Comparison of ENCODE assay signal across 1 cellular context in the genomic region with DNA sequence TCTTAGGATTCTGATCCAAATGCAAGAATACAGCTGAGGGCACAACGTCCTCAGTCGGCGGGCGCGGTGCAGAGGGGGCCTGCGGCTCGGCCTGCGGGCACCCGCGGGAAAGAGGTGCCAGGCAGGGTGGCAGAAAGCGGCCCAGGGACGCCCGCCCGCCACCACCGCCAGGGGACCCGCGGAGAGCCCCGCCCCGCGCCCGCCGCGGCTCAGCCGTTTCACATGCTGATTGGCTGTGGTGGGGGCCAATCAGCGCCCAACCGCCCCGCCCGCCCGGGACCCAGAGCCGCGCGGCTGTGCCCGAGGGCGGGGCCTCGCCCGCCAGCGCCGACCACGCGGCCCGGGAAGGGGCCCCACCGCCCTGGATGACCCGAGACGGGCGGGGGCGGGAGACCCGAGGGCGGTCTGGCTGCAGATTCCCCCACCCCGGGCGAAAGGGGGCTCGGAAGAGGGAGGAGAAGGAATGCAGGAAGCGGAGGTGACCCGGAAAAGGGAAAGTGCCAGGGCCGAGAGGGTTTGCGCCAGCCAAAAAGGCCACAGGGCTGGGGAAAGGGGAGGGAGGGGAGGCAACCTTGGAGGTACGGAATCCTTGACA.
TF ChIP-seq lines count a peak whose summit lies in the region.

No MANE protein-coding gene starts in this region.

TF ChIP-seq in K562, 482 proteins besides CTCF, POLR2A, EP300 and RAD21 (continued from another document and continues in another):
- TF ChIP-seq, protein P1, sequence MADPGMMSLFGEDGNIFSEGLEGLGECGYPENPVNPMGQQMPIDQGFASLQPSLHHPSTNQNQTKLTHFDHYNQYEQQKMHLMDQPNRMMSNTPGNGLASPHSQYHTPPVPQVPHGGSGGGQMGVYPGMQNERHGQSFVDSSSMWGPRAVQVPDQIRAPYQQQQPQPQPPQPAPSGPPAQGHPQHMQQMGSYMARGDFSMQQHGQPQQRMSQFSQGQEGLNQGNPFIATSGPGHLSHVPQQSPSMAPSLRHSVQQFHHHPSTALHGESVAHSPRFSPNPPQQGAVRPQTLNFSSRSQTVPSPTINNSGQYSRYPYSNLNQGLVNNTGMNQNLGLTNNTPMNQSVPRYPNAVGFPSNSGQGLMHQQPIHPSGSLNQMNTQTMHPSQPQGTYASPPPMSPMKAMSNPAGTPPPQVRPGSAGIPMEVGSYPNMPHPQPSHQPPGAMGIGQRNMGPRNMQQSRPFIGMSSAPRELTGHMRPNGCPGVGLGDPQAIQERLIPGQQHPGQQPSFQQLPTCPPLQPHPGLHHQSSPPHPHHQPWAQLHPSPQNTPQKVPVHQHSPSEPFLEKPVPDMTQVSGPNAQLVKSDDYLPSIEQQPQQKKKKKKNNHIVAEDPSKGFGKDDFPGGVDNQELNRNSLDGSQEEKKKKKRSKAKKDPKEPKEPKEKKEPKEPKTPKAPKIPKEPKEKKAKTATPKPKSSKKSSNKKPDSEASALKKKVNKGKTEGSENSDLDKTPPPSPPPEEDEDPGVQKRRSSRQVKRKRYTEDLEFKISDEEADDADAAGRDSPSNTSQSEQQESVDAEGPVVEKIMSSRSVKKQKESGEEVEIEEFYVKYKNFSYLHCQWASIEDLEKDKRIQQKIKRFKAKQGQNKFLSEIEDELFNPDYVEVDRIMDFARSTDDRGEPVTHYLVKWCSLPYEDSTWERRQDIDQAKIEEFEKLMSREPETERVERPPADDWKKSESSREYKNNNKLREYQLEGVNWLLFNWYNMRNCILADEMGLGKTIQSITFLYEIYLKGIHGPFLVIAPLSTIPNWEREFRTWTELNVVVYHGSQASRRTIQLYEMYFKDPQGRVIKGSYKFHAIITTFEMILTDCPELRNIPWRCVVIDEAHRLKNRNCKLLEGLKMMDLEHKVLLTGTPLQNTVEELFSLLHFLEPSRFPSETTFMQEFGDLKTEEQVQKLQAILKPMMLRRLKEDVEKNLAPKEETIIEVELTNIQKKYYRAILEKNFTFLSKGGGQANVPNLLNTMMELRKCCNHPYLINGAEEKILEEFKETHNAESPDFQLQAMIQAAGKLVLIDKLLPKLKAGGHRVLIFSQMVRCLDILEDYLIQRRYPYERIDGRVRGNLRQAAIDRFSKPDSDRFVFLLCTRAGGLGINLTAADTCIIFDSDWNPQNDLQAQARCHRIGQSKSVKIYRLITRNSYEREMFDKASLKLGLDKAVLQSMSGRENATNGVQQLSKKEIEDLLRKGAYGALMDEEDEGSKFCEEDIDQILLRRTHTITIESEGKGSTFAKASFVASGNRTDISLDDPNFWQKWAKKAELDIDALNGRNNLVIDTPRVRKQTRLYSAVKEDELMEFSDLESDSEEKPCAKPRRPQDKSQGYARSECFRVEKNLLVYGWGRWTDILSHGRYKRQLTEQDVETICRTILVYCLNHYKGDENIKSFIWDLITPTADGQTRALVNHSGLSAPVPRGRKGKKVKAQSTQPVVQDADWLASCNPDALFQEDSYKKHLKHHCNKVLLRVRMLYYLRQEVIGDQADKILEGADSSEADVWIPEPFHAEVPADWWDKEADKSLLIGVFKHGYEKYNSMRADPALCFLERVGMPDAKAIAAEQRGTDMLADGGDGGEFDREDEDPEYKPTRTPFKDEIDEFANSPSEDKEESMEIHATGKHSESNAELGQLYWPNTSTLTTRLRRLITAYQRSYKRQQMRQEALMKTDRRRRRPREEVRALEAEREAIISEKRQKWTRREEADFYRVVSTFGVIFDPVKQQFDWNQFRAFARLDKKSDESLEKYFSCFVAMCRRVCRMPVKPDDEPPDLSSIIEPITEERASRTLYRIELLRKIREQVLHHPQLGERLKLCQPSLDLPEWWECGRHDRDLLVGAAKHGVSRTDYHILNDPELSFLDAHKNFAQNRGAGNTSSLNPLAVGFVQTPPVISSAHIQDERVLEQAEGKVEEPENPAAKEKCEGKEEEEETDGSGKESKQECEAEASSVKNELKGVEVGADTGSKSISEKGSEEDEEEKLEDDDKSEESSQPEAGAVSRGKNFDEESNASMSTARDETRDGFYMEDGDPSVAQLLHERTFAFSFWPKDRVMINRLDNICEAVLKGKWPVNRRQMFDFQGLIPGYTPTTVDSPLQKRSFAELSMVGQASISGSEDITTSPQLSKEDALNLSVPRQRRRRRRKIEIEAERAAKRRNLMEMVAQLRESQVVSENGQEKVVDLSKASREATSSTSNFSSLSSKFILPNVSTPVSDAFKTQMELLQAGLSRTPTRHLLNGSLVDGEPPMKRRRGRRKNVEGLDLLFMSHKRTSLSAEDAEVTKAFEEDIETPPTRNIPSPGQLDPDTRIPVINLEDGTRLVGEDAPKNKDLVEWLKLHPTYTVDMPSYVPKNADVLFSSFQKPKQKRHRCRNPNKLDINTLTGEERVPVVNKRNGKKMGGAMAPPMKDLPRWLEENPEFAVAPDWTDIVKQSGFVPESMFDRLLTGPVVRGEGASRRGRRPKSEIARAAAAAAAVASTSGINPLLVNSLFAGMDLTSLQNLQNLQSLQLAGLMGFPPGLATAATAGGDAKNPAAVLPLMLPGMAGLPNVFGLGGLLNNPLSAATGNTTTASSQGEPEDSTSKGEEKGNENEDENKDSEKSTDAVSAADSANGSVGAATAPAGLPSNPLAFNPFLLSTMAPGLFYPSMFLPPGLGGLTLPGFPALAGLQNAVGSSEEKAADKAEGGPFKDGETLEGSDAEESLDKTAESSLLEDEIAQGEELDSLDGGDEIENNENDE (IDR thresholded peaks at IDR 0.05; ENCODE audit: low read depth, low read length): no peak
- TF ChIP-seq NEUROD1 (IDR thresholded peaks at IDR 0.05; ENCODE audit: borderline replicate concordance, low read depth, low read length, partially characterized antibody) (no peak), POLR3G (IDR thresholded peaks at IDR 0.05; ENCODE audit: extremely low read depth, insufficient read length, insufficient replicate concordance) (no peak), ZNF57 (CRISPR knock-in tag; IDR thresholded peaks at IDR 0.05) (no peak), ZNF146 (CRISPR knock-in tag; IDR thresholded peaks at IDR 0.05; ENCODE audit: unreplicated experiment) (no peak), ZNF644 (tag; IDR thresholded peaks at IDR 0.05; ENCODE audit: low read depth) (no peak), ZNF184 (CRISPR knock-in tag; IDR thresholded peaks at IDR 0.05) (no peak), RAD51 (IDR thresholded peaks at IDR 0.05; ENCODE audit: borderline replicate concordance, low read depth) (no peak), GABPA (tag; conservative IDR thresholded peaks at IDR 0.05; ENCODE audit: low read depth) (0 out of 2 replicates have a peak, but pooled peaks have one; percentile 31), SAFB (IDR thresholded peaks at IDR 0.05; ENCODE audit: borderline replicate concordance, low read depth, low read length) (no peak), ZNF175 (CRISPR knock-in tag; IDR thresholded peaks at IDR 0.05; ENCODE audit: low read depth) (no peak), NCOR1 (IDR thresholded peaks at IDR 0.05) (0 out of 2 replicates have a peak, but pooled peaks have one; percentile 23), TSC22D4 (tag; IDR thresholded peaks at IDR 0.05) (no peak), HEY1 (CRISPR knock-in tag; IDR thresholded peaks at IDR 0.05; ENCODE audit: borderline replicate concordance) (no peak), TEAD4 (IDR thresholded peaks at IDR 0.05; ENCODE audit: low read length) (no peak), TEAD4 (CRISPR knock-in tag; IDR thresholded peaks at IDR 0.05; ENCODE audit: borderline replicate concordance) (0 out of 2 replicates have a peak, but pooled peaks have one; percentile 29), SIN3B (IDR thresholded peaks at IDR 0.05; ENCODE audit: low read depth) (no peak), DNMT1 (IDR thresholded peaks at IDR 0.05) (no peak), ARID1B (IDR thresholded peaks at IDR 0.05) (no peak), CBX3 (IDR thresholded peaks at IDR 0.05; ENCODE audit: borderline replicate concordance in 1 of 2, low read length in 2 of 2) (no peak; a peak in 1 of 3 replicates), SP2 (IDR thresholded peaks at IDR 0.05; ENCODE audit: extremely low read depth, low read depth, low read length, poor library complexity, severe bottlenecking) (peak; percentile 15), TEAD1 (CRISPR knock-in tag; IDR thresholded peaks at IDR 0.05) (peak in 1 of 2 experiments; percentile 78; a peak in 1 of 4 replicates), ZNF507 (tag; conservative IDR thresholded peaks at IDR 0.05) (no peak), BRD4 (IDR thresholded peaks at IDR 0.05) (no peak), PURB (CRISPR knock-in tag; IDR thresholded peaks at IDR 0.05; ENCODE audit: low read depth) (no peak), TAF1 (IDR thresholded peaks at IDR 0.05; ENCODE audit: control insufficient read depth, extremely low read depth, insufficient read depth, low read length, severe bottlenecking) (peak; percentile 20), ETV5 (CRISPR knock-in tag; IDR thresholded peaks at IDR 0.05; ENCODE audit: low read depth) (no peak), XRCC3 (IDR thresholded peaks at IDR 0.05) (no peak), ZKSCAN8 (CRISPR knock-in tag; IDR thresholded peaks at IDR 0.05) (no peak)
- TF ChIP-seq, protein P2, sequence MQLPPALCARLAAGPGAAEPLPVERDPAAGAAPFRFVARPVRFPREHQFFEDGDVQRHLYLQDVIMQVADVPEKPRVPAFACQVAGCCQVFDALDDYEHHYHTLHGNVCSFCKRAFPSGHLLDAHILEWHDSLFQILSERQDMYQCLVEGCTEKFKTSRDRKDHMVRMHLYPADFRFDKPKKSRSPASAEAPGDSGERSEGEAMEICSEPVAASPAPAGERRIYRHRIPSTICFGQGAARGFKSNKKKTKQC (CRISPR knock-in tag; IDR thresholded peaks at IDR 0.05): peak; percentile 66; the same call in 1 of the 2 replicates
- TF ChIP-seq, protein P3, sequence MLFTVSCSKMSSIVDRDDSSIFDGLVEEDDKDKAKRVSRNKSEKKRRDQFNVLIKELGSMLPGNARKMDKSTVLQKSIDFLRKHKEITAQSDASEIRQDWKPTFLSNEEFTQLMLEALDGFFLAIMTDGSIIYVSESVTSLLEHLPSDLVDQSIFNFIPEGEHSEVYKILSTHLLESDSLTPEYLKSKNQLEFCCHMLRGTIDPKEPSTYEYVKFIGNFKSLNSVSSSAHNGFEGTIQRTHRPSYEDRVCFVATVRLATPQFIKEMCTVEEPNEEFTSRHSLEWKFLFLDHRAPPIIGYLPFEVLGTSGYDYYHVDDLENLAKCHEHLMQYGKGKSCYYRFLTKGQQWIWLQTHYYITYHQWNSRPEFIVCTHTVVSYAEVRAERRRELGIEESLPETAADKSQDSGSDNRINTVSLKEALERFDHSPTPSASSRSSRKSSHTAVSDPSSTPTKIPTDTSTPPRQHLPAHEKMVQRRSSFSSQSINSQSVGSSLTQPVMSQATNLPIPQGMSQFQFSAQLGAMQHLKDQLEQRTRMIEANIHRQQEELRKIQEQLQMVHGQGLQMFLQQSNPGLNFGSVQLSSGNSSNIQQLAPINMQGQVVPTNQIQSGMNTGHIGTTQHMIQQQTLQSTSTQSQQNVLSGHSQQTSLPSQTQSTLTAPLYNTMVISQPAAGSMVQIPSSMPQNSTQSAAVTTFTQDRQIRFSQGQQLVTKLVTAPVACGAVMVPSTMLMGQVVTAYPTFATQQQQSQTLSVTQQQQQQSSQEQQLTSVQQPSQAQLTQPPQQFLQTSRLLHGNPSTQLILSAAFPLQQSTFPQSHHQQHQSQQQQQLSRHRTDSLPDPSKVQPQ (CRISPR knock-in tag; IDR thresholded peaks at IDR 0.05; ENCODE audit: borderline replicate concordance): no peak
- TF ChIP-seq, protein P4, sequence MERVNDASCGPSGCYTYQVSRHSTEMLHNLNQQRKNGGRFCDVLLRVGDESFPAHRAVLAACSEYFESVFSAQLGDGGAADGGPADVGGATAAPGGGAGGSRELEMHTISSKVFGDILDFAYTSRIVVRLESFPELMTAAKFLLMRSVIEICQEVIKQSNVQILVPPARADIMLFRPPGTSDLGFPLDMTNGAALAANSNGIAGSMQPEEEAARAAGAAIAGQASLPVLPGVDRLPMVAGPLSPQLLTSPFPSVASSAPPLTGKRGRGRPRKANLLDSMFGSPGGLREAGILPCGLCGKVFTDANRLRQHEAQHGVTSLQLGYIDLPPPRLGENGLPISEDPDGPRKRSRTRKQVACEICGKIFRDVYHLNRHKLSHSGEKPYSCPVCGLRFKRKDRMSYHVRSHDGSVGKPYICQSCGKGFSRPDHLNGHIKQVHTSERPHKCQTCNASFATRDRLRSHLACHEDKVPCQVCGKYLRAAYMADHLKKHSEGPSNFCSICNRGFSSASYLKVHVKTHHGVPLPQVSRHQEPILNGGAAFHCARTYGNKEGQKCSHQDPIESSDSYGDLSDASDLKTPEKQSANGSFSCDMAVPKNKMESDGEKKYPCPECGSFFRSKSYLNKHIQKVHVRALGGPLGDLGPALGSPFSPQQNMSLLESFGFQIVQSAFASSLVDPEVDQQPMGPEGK (CRISPR knock-in tag; IDR thresholded peaks at IDR 0.05; ENCODE audit: borderline replicate concordance): no peak
- TF ChIP-seq, protein P5, sequence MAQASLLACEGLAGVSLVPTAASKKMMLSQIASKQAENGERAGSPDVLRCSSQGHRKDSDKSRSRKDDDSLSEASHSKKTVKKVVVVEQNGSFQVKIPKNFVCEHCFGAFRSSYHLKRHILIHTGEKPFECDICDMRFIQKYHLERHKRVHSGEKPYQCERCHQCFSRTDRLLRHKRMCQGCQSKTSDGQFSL (CRISPR knock-in tag; IDR thresholded peaks at IDR 0.05): no peak
- TF ChIP-seq, protein P5 (tag; IDR thresholded peaks at IDR 0.05): no peak
- TF ChIP-seq, protein P6, sequence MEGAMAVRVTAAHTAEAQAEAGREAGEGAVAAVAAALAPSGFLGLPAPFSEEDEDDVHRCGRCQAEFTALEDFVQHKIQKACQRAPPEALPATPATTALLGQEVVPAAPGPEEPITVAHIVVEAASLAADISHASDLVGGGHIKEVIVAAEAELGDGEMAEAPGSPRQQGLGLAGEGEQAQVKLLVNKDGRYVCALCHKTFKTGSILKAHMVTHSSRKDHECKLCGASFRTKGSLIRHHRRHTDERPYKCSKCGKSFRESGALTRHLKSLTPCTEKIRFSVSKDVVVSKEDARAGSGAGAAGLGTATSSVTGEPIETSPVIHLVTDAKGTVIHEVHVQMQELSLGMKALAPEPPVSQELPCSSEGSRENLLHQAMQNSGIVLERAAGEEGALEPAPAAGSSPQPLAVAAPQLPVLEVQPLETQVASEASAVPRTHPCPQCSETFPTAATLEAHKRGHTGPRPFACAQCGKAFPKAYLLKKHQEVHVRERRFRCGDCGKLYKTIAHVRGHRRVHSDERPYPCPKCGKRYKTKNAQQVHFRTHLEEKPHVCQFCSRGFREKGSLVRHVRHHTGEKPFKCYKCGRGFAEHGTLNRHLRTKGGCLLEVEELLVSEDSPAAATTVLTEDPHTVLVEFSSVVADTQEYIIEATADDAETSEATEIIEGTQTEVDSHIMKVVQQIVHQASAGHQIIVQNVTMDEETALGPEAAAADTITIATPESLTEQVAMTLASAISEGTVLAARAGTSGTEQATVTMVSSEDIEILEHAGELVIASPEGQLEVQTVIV (CRISPR knock-in tag; IDR thresholded peaks at IDR 0.05; ENCODE audit: borderline replicate concordance): no peak
- TF ChIP-seq, protein P7, sequence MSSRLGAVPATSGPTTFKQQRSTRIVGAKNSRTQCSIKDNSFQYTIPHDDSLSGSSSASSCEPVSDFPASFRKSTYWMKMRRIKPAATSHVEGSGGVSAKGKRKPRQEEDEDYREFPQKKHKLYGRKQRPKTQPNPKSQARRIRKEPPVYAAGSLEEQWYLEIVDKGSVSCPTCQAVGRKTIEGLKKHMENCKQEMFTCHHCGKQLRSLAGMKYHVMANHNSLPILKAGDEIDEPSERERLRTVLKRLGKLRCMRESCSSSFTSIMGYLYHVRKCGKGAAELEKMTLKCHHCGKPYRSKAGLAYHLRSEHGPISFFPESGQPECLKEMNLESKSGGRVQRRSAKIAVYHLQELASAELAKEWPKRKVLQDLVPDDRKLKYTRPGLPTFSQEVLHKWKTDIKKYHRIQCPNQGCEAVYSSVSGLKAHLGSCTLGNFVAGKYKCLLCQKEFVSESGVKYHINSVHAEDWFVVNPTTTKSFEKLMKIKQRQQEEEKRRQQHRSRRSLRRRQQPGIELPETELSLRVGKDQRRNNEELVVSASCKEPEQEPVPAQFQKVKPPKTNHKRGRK (tag; IDR thresholded peaks at IDR 0.05): no peak
